ENCODE assay signal across 1 cellular context in genomic region chr18:41767960-41768359, GRCh38.
TF ChIP-seq lines count a peak whose summit lies in the region.

No MANE protein-coding gene starts in this region.

TF ChIP-seq in H1, 55 proteins besides CTCF, POLR2A, EP300 and RAD21 (continued from another document):
- TF ChIP-seq USF2 (IDR thresholded peaks at IDR 0.05; ENCODE audit: low read length) (no peak), CBX8 (IDR thresholded peaks at IDR 0.05; ENCODE audit: borderline replicate concordance, low read depth, low read length) (no peak), ATF3 (IDR thresholded peaks at IDR 0.05; ENCODE audit: insufficient read depth, low read depth, low read length) (no peak)
